Comparison of ENCODE assay signal across 17 cellular contexts in genomic region chr2:95317123-95317500, GRCh38. TPM values are rescaled to one million over a fixed set of nuclear protein-coding genes. Genes with fewer than 3 reads are reported as not detected.
A peak's percentile ranks its signal among the peaks of the same experiment; 100 is the strongest.
DNase-seq lines count a peak whose midpoint lies in the region; ATAC-seq and TF ChIP-seq lines count a peak whose summit lies in the region.
"Had no signal": no experiment of that assay in that cellular context is flagged by ENCODE, and none has a peak within 500 bp of the region (broad histone marks: within the 10 kb centered on the region; RNA-seq: fewer than 3 reads in every experiment).

No MANE protein-coding gene starts in this region.

- no peaks in the 10 kb centered on the region for H3K27me3 ChIP-seq in dorsolateral prefrontal cortex
- peaks cover 13% of the 10 kb centered on the region for H3K27me3 ChIP-seq in osteoblast (ENCODE audit: insufficient read depth, low read length)

- intact Hi-C loops in dorsolateral prefrontal cortex (cut with DNase I): no loop called here

- no peaks in the 10 kb centered on the region for H3K9me3 ChIP-seq in osteoblast (ENCODE audit: low read depth, low read length)

- H4K20me1 ChIP-seq in osteoblast (ENCODE audit: insufficient read depth, low read length): peaks cover 4% of the 10 kb centered on the region

- DNase-seq in Caki2 (ENCODE audit: low read depth): peak; percentile 40
- peak; percentile 61 for DNase-seq in HK-2 (ENCODE audit: unreplicated experiment)
- DNase-seq in dorsolateral prefrontal cortex: peak in 1 of 10 donors; percentile 38
- no peak for DNase-seq in osteoblast (ENCODE audit: insufficient read length, low spot score, missing footprints)
- DNase-seq in amygdala (lab: John Stamatoyannopoulos, UW): no peak
- DNase-seq in dedifferentiated amniotic fluid mesenchymal stem cell (ENCODE audit: extremely low spot score): no peak
- no peak for DNase-seq in NCI-H526 (lab: John Stamatoyannopoulos, UW)
- DNase-seq: DMS153, KG1, NCI-H1092 treated with DMSO at 0.1 percent for 48 hours, NCI-H1694, NCI-H2107, NCI-H748 treated with DMSO at 0.1 percent for 48 hours, SIG-M5 had no signal

- no peak overlapping the region for H3K4me2 ChIP-seq in osteoblast (ENCODE audit: insufficient read depth, low read length)

- TF ChIP-seq CTCF in dorsolateral prefrontal cortex (IDR thresholded peaks at IDR 0.05 in 54 of 56, conservative IDR thresholded peaks at IDR 0.05 in 2 of 56; ENCODE audit: low read depth in 1 of 56, partially characterized antibody in 56 of 56): no peak
- no peak for TF ChIP-seq CTCF in osteoblast (IDR thresholded peaks at IDR 0.05; ENCODE audit: extremely low read depth, low read depth, low read length)

- H3K4me1 ChIP-seq in osteoblast (ENCODE audit: insufficient read depth, low read length): peaks cover 29% of the 10 kb centered on the region

- H3K27ac ChIP-seq in dorsolateral prefrontal cortex (peak overlapping the region in 51 of 59 donors; percentile 3 to 99 (median 66)), osteoblast (ENCODE audit: low read depth, low read length) (peak overlapping the region; percentile 2)
- H3K27ac ChIP-seq: C4-2B had no signal

- H3K4me3 ChIP-seq in dorsolateral prefrontal cortex (no peak overlapping the region), osteoblast (ENCODE audit: insufficient read depth, low read length) (no peak overlapping the region)

- ATAC-seq in GM21825 (IDR thresholded peaks at IDR 0.05; ENCODE audit: unreplicated experiment): no peak
- ATAC-seq: Panc1 had no signal

- no peaks in the 10 kb centered on the region for H3K79me2 ChIP-seq in osteoblast (ENCODE audit: insufficient read depth, low read length)

- in situ Hi-C loops in Caki2 (cut with HindIII; ENCODE audit: low pct_unique_long_range_greater_than_20kb, low sequenced_read_pairs): no loop called here

- H2AFZ ChIP-seq in osteoblast (ENCODE audit: low read length): no peak overlapping the region

- no peaks in the 10 kb centered on the region for H3K36me3 ChIP-seq in osteoblast (ENCODE audit: insufficient read depth, low read length)

RNA-seq across cellular contexts. Expression of gene KCNIP3, which starts 20.0 kb away (rescaled TPM):
- 1.0 and 1.2 TPM in 2 replicates for total RNA-seq in Caki2 (2014; rRNA removed; shearing (Covaris generic); ENCODE audit: low replicate concordance)
- total RNA-seq in dorsolateral prefrontal cortex: 100 to 1,000 TPM in 1 of 120 experiments, 10 to 100 TPM in 119; 28.2 to 102 (median 60.5) TPM
- total RNA-seq in osteoblast: under 0.01 and 0.29 TPM in 2 replicates

RNA-seq across cellular contexts. Expression of gene PROM2, which starts 42.9 kb away (rescaled TPM):
- 0.43 TPM in 1 of 2 replicates, not detected in the other for total RNA-seq in Caki2 (2014; rRNA removed; shearing (Covaris generic); ENCODE audit: low replicate concordance)
- total RNA-seq in dorsolateral prefrontal cortex (10 to 100 TPM in 36 of 120 experiments, 1 to 10 TPM in 84; 4.2 to 20.6 (median 8.8) TPM), osteoblast (0.29 and 0.36 TPM in 2 replicates)

Comparison
In these comparisons a context has a peak if more than half of its experiments do, and no peak if none do; other contexts are left out.
1. DNase-seq: peak in Caki2 (single experiment) and HK-2 (single experiment); none in osteoblast (single experiment), amygdala (0 of 56), dedifferentiated amniotic fluid mesenchymal stem cell (single experiment) and NCI-H526 (0 of 2).
2. RNA of gene KCNIP3, which starts 20.0 kb away (total RNA-seq): 28.2 to 102 TPM in dorsolateral prefrontal cortex; 1.0 to 1.2 TPM in Caki2 and under 0.01 to 0.29 TPM in osteoblast; every median in the first group is over 10 times any median in the second.